Comparison of ENCODE assay signal across 9 cellular contexts in the genomic region with DNA sequence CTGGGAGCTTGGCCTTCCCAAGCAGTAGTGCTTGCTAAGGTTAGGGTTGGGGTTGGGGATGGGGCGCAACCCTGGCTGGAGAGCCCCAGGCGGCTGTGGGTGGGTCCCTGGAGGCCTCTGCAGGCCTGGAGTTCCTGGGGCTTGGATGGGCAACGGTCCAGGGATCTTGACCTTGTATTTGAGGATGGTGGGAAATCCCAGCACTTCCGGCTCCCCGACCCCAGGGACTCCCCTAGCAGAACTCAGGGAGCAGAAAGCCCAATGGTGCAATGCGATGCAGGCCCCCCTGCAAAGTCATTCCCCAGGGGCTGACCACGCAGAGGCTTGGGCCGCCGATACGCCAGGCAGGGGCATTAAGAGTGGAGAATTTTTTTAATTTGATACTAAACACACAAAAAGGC. TPM values are rescaled to one million over a fixed set of nuclear protein-coding genes. Genes with fewer than 3 reads are reported as not detected.
DNase-seq lines count a peak whose midpoint lies in the region; ATAC-seq, FAIRE-seq and TF ChIP-seq lines count a peak whose summit lies in the region.
"Had no signal": no experiment of that assay in that cellular context is flagged by ENCODE, and none has a peak within 500 bp of the region (broad histone marks: within the 10 kb centered on the region; RNA-seq: fewer than 3 reads in every experiment).

No MANE protein-coding gene starts in this region.

- ATAC-seq in SK-N-SH treated with all-trans-retinoic acid at 6 μM for 48 hours: no peak
- ATAC-seq in GM21381 (IDR thresholded peaks at IDR 0.05; ENCODE audit: unreplicated experiment): no peak

- H4K20me1 ChIP-seq in SK-N-SH (ENCODE audit: insufficient read depth): no peaks in the 10 kb centered on the region

- no peaks in the 10 kb centered on the region for H3K79me2 ChIP-seq in SK-N-SH (ENCODE audit: insufficient read depth)

- H3K4me1 ChIP-seq in SK-N-SH (ENCODE audit: control insufficient read depth in 1 of 2, insufficient read depth in 2 of 2, low read depth in 1 of 2, low read length in 1 of 2): peaks cover 8 to 18% of the 10 kb centered on the region in 2 experiments; a peak in 3 of 4 replicates
- peaks cover 4 to 5% of the 10 kb centered on the region in 2 donors for H3K4me1 ChIP-seq in kidney (ENCODE audit: control insufficient read depth in 1 of 2, insufficient read depth in 1 of 2, low read depth in 1 of 2, low read length in 2 of 2)

- no peak for TF ChIP-seq EP300 in SK-N-SH (IDR thresholded peaks at IDR 0.05; ENCODE audit: borderline replicate concordance in 1 of 2, low read depth in 1 of 2, low read length in 1 of 2)

- DNase-seq in SK-N-SH (peak; percentile 51), astrocyte of the cerebellum (ENCODE audit: low read depth) (no peak), kidney (peak; percentile 89), activated gamma-delta T cell treated with Interleukin-2 at 50 U/mL for 16 hours (no peak), epidermal melanocyte (ENCODE audit: insufficient read length, low spot score) (no peak)

- H3K27ac ChIP-seq in SK-N-SH (ENCODE audit: low read depth in 2 of 2, low read length in 1 of 2) (peak overlapping the region; percentile 91 to 97), kidney (ENCODE audit: low read depth in 2 of 2, low read length in 2 of 2) (peak overlapping the region; percentile 69 to 74), temporal lobe (ENCODE audit: low read depth, low read length) (peak overlapping the region; percentile 69)

- no peak for TF ChIP-seq RAD21 in SK-N-SH (IDR thresholded peaks at IDR 0.05; ENCODE audit: low read length)

- H3K36me3 ChIP-seq in SK-N-SH (replicated peaks in 1 of 2; ENCODE audit: control insufficient read depth in 1 of 2, insufficient read depth in 2 of 2, low read length in 1 of 2) (no peaks in the 10 kb centered on the region), kidney (ENCODE audit: control insufficient read depth in 1 of 2, insufficient read depth in 2 of 2, low read length in 2 of 2) (no peaks in the 10 kb centered on the region)

- POLR2A ChIA-PET in SK-N-SH (lab: Yijun Ruan, JAX): no interaction called here

- in situ Hi-C loops in astrocyte of the cerebellum (cut with HindIII; ENCODE audit: low sequenced_read_pairs): no loop called here

- no peaks in the 10 kb centered on the region for H3K9me2 ChIP-seq in SK-N-SH

- H3F3A ChIP-seq in SK-N-SH (replicated peaks; ENCODE audit: insufficient read depth): peaks cover 7% of the 10 kb centered on the region

- H2AFZ ChIP-seq in SK-N-SH (ENCODE audit: low read depth): no peak overlapping the region

- no peak for FAIRE-seq in kidney (lab: Jason Lieb, UNC)
- FAIRE-seq: A204.1 had no signal

- peak overlapping the region; percentile 67 to 68 for H3K4me3 ChIP-seq in SK-N-SH (ENCODE audit: low read depth in 2 of 2, low read length in 1 of 2)
- H3K4me3 ChIP-seq in astrocyte of the cerebellum (ENCODE audit: low read depth, low read length): peak overlapping the region; percentile 42
- H3K4me3 ChIP-seq in kidney (ENCODE audit: low read length in 2 of 2): peak overlapping the region; percentile 50 to 72

- no peaks in the 10 kb centered on the region for H3K27me3 ChIP-seq in SK-N-SH (ENCODE audit: insufficient read depth)

- H3K9ac ChIP-seq in SK-N-SH (peak overlapping the region; percentile 98), kidney (ENCODE audit: low read length in 2 of 2) (peak overlapping the region in 1 of 2 donors; percentile 85)

- CTCF ChIA-PET in SK-N-SH (lab: Yijun Ruan, JAX): interaction anchor here (1.0 to 5.6 kb wide), 7 partner anchors 9 to 352 kb away, joined by 4 to 49 read pairs (median 6); partner anchors contain the start of gene COL6A3

- H3K9me3 ChIP-seq in SK-N-SH (no peaks in the 10 kb centered on the region), kidney (ENCODE audit: control insufficient read depth in 1 of 2, low read length in 2 of 2) (no peaks in the 10 kb centered on the region)

- WGBS in SK-N-SH (ENCODE audit: low lambda C conversion rate): 82% methylated on average over 10 of the region's 10 CpGs

- intact Hi-C loops in kidney (cut with DNase I): no loop called here

- H3K4me2 ChIP-seq in SK-N-SH: peak overlapping the region; percentile 89

- no peak for TF ChIP-seq CTCF in SK-N-SH (IDR thresholded peaks at IDR 0.05)
- no peak for TF ChIP-seq CTCF in astrocyte of the cerebellum (IDR thresholded peaks at IDR 0.05; ENCODE audit: low read depth, low read length, missing control alignments)
- TF ChIP-seq CTCF in kidney (IDR thresholded peaks at IDR 0.05; ENCODE audit: borderline replicate concordance, extremely low read depth, insufficient read depth): no peak

TF ChIP-seq in SK-N-SH, 30 proteins besides CTCF, POLR2A, EP300 and RAD21 (continues in another document):
- TF ChIP-seq IRF3 (IDR thresholded peaks at IDR 0.05; ENCODE audit: low read depth, low read length) (no peak), REST (IDR thresholded peaks at IDR 0.05; ENCODE audit: low read depth, low read length) (no peak), MXI1 (IDR thresholded peaks at IDR 0.05; ENCODE audit: low read depth, low read length) (no peak)

TF ChIP-seq in SK-N-SH treated with all-trans-retinoic acid at 6 μM for 48 hours, 23 proteins besides CTCF, POLR2A, EP300 and RAD21:
- no peak for TF ChIP-seq PATZ1 (CRISPR knock-in tag; IDR thresholded peaks at IDR 0.05; ENCODE audit: borderline replicate concordance)
- no peak for TF ChIP-seq ZFP3 (CRISPR knock-in tag; IDR thresholded peaks at IDR 0.05)
- no peak for TF ChIP-seq POU6F1 (CRISPR knock-in tag; IDR thresholded peaks at IDR 0.05; ENCODE audit: borderline replicate concordance, low read depth)

RNA-seq across cellular contexts. Expression of gene MLPH, which starts 12.5 kb away (rescaled TPM):
- 84.8 and 93.6 TPM in 2 replicates for polyA plus RNA-seq in SK-N-SH (2012; rRNA removed)
- polyA plus RNA-seq in SK-N-SH (2012; cell fraction: cytosol; rRNA removed): 37.4 and 44.7 TPM in 2 replicates
- polyA plus RNA-seq in SK-N-SH (2012; cell fraction: nucleus; rRNA removed): 348 and 369 TPM in 2 replicates
- total RNA-seq in kidney: 9.6 TPM
- 4.6 TPM for polyA plus RNA-seq in kidney (ENCODE audit: insufficient read depth, low read depth, low replicate concordance)
- total RNA-seq in temporal lobe: 0.98 TPM

Comparison
In these comparisons a context has a peak if more than half of its experiments do, and no peak if none do; other contexts are left out.
1. DNase-seq: peak in SK-N-SH (single experiment) and kidney (single experiment); none in astrocyte of the cerebellum (single experiment), activated gamma-delta T cell treated with Interleukin-2 at 50 U/mL for 16 hours (single experiment) and epidermal melanocyte (single experiment).
2. Peak in every context shown above with its lines, with median percentiles within 50 percentile points of each other: H3K27ac ChIP-seq and H3K4me3 ChIP-seq.